In the genomic region with DNA sequence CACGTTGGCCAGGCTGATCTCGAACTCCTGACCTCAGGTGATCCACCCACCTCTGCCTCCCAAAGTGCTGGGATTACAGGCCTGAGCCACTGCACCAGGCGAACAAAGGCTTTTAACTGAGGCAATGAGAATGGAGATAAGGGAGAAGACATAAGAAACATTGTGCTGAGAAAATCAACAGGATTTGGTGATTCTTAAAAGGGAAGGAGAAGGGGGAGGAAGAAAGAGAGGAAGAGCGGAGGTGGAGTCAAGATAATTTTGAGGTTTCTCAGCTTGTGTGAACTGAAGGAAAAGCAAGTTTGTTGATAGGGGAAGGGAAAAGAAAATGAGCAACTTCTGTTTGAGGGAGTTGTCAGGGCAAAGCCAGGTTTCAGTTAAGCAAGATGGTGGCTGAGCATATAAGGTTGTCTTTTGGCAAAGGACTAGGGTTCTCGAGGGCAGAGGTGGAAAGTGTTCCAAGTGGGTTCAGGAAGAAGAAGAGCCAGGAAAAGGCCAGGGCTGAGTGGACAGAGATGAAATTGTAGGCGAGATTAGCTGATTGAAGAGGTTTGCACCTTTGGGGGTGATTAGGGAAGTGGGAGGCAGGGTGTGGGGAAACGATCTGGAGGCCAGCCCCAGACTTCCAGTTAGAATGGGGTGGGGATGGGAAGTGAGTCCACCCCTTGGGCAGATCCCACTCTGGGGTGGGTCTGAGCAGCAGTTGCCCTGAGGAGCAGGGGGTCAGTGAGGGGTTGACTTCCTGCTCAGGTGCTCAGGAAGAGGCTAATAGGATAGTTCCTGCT, we compare ENCODE assay signal across 1 cellular context.
TF ChIP-seq lines count a peak whose summit lies in the region.

No MANE protein-coding gene starts in this region.

TF ChIP-seq in H1, 55 proteins besides CTCF, POLR2A, EP300 and RAD21:
- no peak for TF ChIP-seq KDM5A (IDR thresholded peaks at IDR 0.05; ENCODE audit: low read length)
- TF ChIP-seq, protein P1, sequence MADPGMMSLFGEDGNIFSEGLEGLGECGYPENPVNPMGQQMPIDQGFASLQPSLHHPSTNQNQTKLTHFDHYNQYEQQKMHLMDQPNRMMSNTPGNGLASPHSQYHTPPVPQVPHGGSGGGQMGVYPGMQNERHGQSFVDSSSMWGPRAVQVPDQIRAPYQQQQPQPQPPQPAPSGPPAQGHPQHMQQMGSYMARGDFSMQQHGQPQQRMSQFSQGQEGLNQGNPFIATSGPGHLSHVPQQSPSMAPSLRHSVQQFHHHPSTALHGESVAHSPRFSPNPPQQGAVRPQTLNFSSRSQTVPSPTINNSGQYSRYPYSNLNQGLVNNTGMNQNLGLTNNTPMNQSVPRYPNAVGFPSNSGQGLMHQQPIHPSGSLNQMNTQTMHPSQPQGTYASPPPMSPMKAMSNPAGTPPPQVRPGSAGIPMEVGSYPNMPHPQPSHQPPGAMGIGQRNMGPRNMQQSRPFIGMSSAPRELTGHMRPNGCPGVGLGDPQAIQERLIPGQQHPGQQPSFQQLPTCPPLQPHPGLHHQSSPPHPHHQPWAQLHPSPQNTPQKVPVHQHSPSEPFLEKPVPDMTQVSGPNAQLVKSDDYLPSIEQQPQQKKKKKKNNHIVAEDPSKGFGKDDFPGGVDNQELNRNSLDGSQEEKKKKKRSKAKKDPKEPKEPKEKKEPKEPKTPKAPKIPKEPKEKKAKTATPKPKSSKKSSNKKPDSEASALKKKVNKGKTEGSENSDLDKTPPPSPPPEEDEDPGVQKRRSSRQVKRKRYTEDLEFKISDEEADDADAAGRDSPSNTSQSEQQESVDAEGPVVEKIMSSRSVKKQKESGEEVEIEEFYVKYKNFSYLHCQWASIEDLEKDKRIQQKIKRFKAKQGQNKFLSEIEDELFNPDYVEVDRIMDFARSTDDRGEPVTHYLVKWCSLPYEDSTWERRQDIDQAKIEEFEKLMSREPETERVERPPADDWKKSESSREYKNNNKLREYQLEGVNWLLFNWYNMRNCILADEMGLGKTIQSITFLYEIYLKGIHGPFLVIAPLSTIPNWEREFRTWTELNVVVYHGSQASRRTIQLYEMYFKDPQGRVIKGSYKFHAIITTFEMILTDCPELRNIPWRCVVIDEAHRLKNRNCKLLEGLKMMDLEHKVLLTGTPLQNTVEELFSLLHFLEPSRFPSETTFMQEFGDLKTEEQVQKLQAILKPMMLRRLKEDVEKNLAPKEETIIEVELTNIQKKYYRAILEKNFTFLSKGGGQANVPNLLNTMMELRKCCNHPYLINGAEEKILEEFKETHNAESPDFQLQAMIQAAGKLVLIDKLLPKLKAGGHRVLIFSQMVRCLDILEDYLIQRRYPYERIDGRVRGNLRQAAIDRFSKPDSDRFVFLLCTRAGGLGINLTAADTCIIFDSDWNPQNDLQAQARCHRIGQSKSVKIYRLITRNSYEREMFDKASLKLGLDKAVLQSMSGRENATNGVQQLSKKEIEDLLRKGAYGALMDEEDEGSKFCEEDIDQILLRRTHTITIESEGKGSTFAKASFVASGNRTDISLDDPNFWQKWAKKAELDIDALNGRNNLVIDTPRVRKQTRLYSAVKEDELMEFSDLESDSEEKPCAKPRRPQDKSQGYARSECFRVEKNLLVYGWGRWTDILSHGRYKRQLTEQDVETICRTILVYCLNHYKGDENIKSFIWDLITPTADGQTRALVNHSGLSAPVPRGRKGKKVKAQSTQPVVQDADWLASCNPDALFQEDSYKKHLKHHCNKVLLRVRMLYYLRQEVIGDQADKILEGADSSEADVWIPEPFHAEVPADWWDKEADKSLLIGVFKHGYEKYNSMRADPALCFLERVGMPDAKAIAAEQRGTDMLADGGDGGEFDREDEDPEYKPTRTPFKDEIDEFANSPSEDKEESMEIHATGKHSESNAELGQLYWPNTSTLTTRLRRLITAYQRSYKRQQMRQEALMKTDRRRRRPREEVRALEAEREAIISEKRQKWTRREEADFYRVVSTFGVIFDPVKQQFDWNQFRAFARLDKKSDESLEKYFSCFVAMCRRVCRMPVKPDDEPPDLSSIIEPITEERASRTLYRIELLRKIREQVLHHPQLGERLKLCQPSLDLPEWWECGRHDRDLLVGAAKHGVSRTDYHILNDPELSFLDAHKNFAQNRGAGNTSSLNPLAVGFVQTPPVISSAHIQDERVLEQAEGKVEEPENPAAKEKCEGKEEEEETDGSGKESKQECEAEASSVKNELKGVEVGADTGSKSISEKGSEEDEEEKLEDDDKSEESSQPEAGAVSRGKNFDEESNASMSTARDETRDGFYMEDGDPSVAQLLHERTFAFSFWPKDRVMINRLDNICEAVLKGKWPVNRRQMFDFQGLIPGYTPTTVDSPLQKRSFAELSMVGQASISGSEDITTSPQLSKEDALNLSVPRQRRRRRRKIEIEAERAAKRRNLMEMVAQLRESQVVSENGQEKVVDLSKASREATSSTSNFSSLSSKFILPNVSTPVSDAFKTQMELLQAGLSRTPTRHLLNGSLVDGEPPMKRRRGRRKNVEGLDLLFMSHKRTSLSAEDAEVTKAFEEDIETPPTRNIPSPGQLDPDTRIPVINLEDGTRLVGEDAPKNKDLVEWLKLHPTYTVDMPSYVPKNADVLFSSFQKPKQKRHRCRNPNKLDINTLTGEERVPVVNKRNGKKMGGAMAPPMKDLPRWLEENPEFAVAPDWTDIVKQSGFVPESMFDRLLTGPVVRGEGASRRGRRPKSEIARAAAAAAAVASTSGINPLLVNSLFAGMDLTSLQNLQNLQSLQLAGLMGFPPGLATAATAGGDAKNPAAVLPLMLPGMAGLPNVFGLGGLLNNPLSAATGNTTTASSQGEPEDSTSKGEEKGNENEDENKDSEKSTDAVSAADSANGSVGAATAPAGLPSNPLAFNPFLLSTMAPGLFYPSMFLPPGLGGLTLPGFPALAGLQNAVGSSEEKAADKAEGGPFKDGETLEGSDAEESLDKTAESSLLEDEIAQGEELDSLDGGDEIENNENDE (IDR thresholded peaks at IDR 0.05; ENCODE audit: insufficient replicate concordance, low read length), result no peak
- no peak for TF ChIP-seq TBP (IDR thresholded peaks at IDR 0.05; ENCODE audit: low read depth, low read length)
- no peak for TF ChIP-seq CEBPB (IDR thresholded peaks at IDR 0.05; ENCODE audit: low read depth, low read length)
- TF ChIP-seq CHD1 (IDR thresholded peaks at IDR 0.05; ENCODE audit: low read depth, low read length), result no peak
- no peak for TF ChIP-seq CREB1 (IDR thresholded peaks at IDR 0.05)
- no peak for TF ChIP-seq SP2 (IDR thresholded peaks at IDR 0.05; ENCODE audit: low read length)
- TF ChIP-seq HDAC2 (IDR thresholded peaks at IDR 0.05; ENCODE audit: borderline replicate concordance in 1 of 2, low read depth in 2 of 2, low read length in 2 of 2), result no peak
- TF ChIP-seq, protein P2, sequence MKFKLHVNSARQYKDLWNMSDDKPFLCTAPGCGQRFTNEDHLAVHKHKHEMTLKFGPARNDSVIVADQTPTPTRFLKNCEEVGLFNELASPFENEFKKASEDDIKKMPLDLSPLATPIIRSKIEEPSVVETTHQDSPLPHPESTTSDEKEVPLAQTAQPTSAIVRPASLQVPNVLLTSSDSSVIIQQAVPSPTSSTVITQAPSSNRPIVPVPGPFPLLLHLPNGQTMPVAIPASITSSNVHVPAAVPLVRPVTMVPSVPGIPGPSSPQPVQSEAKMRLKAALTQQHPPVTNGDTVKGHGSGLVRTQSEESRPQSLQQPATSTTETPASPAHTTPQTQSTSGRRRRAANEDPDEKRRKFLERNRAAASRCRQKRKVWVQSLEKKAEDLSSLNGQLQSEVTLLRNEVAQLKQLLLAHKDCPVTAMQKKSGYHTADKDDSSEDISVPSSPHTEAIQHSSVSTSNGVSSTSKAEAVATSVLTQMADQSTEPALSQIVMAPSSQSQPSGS (IDR thresholded peaks at IDR 0.05; ENCODE audit: low read length), result no peak
- TF ChIP-seq TCF12 (IDR thresholded peaks at IDR 0.05; ENCODE audit: low read depth, low read length), result no peak
- no peak for TF ChIP-seq BRCA1 (IDR thresholded peaks at IDR 0.05; ENCODE audit: low read depth, low read length)
- TF ChIP-seq SIX5 (IDR thresholded peaks at IDR 0.05; ENCODE audit: low read depth, low read length), result no peak
- no peak for TF ChIP-seq JUN (IDR thresholded peaks at IDR 0.05; ENCODE audit: low read depth, low read length)
- no peak for TF ChIP-seq RFX5 (IDR thresholded peaks at IDR 0.05; ENCODE audit: borderline replicate concordance, low read depth, low read length)
- TF ChIP-seq, protein P3, sequence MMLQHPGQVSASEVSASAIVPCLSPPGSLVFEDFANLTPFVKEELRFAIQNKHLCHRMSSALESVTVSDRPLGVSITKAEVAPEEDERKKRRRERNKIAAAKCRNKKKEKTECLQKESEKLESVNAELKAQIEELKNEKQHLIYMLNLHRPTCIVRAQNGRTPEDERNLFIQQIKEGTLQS (IDR thresholded peaks at IDR 0.05; ENCODE audit: insufficient read depth, low read depth, low read length), result no peak
- TF ChIP-seq EZH2 (IDR thresholded peaks at IDR 0.05; ENCODE audit: low read depth, low read length, severe bottlenecking), result no peak
- no peak for TF ChIP-seq RXRA (IDR thresholded peaks at IDR 0.05; ENCODE audit: insufficient read depth, low read depth, low read length)
- no peak for TF ChIP-seq SAP30 (IDR thresholded peaks at IDR 0.05; ENCODE audit: insufficient read depth, insufficient replicate concordance, low read length)
- no peak for TF ChIP-seq SIRT6 (IDR thresholded peaks at IDR 0.05; ENCODE audit: low read length)
